In genomic region chr19:13176345-13176744, GRCh38 we compare ENCODE assay signal across 28 cellular contexts. TPM values are rescaled to one million over a fixed set of nuclear protein-coding genes. Genes with fewer than 3 reads are reported as not detected.
DNase-seq lines count a peak whose midpoint lies in the region; ATAC-seq and TF ChIP-seq lines count a peak whose summit lies in the region.
"Had no signal": no experiment of that assay in that cellular context is flagged by ENCODE, and none has a peak within 500 bp of the region (broad histone marks: within the 10 kb centered on the region; RNA-seq: fewer than 3 reads in every experiment).

No MANE protein-coding gene starts in this region.

- no peaks in the 10 kb centered on the region for H3K9me3 Mint-ChIP-seq in T-cell
- no peaks in the 10 kb centered on the region for H3K9me3 Mint-ChIP-seq in MCF 10A (ENCODE audit: unreplicated experiment)
- H3K9me3 Mint-ChIP-seq in activated CD8-positive, alpha-beta memory T cell treated with anti-CD3 and anti-CD28 coated beads, Interleukin-2, amount 10 ng/mL, durations not matched to agents 7 days and 5 days (ENCODE audit: low read depth) = no peaks in the 10 kb centered on the region
- H3K9me3 Mint-ChIP-seq: activated CD4-positive, alpha-beta T cell treated with anti-CD3 and anti-CD28 coated beads, Interleukin-2, amount 10 ng/mL, durations not matched to agents 7 days and 5 days; HFFc6; immature natural killer cell; naive B cell; stimulated activated naive CD8-positive, alpha-beta T cell treated with anti-CD3 and anti-CD28 coated beads, Interleukin-15, Interleukin-2, amounts not matched to agents 100 ng/mL and 50 ng/mL, for 24 hours had no signal

- H3K9ac ChIP-seq in smooth muscle cell (ENCODE audit: low read depth) = peak overlapping the region; percentile 35

- no peaks in the 10 kb centered on the region for H3K79me2 ChIP-seq in smooth muscle cell (ENCODE audit: low read depth)

- no TSS peak for BruUV-seq in MCF 10A (replicated peaks; lab: Mats Ljungman, UMichigan)

- 69% methylated on average over 8 of the region's 8 CpGs for WGBS in smooth muscle cell (ENCODE audit: low lambda C conversion rate)

- H3K4me1 ChIP-seq in HEK293 (ENCODE audit: control insufficient read depth, insufficient read depth, low read length) (peaks cover 7% of the 10 kb centered on the region), mucosa of descending colon (ENCODE audit: low read depth) (peaks cover 14% of the 10 kb centered on the region), smooth muscle cell (ENCODE audit: low read depth) (no peaks in the 10 kb centered on the region)

- H3K4me3 Mint-ChIP-seq in T-cell (no peak overlapping the region), MCF 10A (ENCODE audit: unreplicated experiment) (no peak overlapping the region)
- H3K4me3 Mint-ChIP-seq in activated CD8-positive, alpha-beta memory T cell treated with anti-CD3 and anti-CD28 coated beads, Interleukin-2, amount 10 ng/mL, durations not matched to agents 7 days and 5 days = no peak overlapping the region
- H3K4me3 Mint-ChIP-seq: activated CD4-positive, alpha-beta T cell treated with anti-CD3 and anti-CD28 coated beads, Interleukin-2, amount 10 ng/mL, durations not matched to agents 7 days and 5 days; HFFc6; immature natural killer cell; naive B cell; stimulated activated naive CD8-positive, alpha-beta T cell treated with anti-CD3 and anti-CD28 coated beads, Interleukin-15, Interleukin-2, amounts not matched to agents 100 ng/mL and 50 ng/mL, for 24 hours had no signal

- H4K20me1 ChIP-seq in smooth muscle cell (ENCODE audit: low read depth) = no peaks in the 10 kb centered on the region

- H3K27ac Mint-ChIP-seq in T-cell (peak overlapping the region; percentile 67 to 80), MCF 10A (ENCODE audit: low read depth, unreplicated experiment) (no peak overlapping the region)
- no peak overlapping the region for H3K27ac Mint-ChIP-seq in activated CD8-positive, alpha-beta memory T cell treated with anti-CD3 and anti-CD28 coated beads, Interleukin-2, amount 10 ng/mL, durations not matched to agents 7 days and 5 days
- H3K27ac Mint-ChIP-seq: activated CD4-positive, alpha-beta T cell treated with anti-CD3 and anti-CD28 coated beads, Interleukin-2, amount 10 ng/mL, durations not matched to agents 7 days and 5 days; HFFc6; progenitor cell of endocrine pancreas; stimulated activated naive CD8-positive, alpha-beta T cell treated with anti-CD3 and anti-CD28 coated beads, Interleukin-15, Interleukin-2, amounts not matched to agents 100 ng/mL and 50 ng/mL, for 24 hours had no signal

- H3K4me2 ChIP-seq in smooth muscle cell = no peak overlapping the region

- TF ChIP-seq CTCF in HEK293 (tag by site-specific recombination; IDR thresholded peaks at IDR 0.05) = no peak
- no peak for TF ChIP-seq CTCF in mucosa of descending colon (IDR thresholded peaks at IDR 0.05)
- no peak for TF ChIP-seq CTCF in smooth muscle cell (IDR thresholded peaks at IDR 0.05; ENCODE audit: borderline replicate concordance, insufficient read depth, poor library complexity, severe bottlenecking)
- no peak for TF ChIP-seq CTCF in MCF 10A (IDR thresholded peaks at IDR 0.05; ENCODE audit: unreplicated experiment)

- no peaks in the 10 kb centered on the region for H3K27me3 ChIP-seq in smooth muscle cell (ENCODE audit: low read depth)
- H3K27me3 ChIP-seq: adrenal gland, cardiac muscle cell, heart left ventricle, tibial artery had no signal

- H3K4me3 ChIP-seq in HEK293 (ENCODE audit: low read depth, low read length) (no peak overlapping the region), mucosa of descending colon (no peak overlapping the region), smooth muscle cell (no peak overlapping the region)
- H3K4me3 ChIP-seq: adrenal gland, cardiac muscle cell, heart left ventricle, lung, tibial artery had no signal

- H3K36me3 ChIP-seq in HEK293 (ENCODE audit: control insufficient read depth in 2 of 2, insufficient read depth in 1 of 2, low read length in 2 of 2) (no peaks in the 10 kb centered on the region), mucosa of descending colon (ENCODE audit: low read depth) (no peaks in the 10 kb centered on the region), smooth muscle cell (ENCODE audit: low read depth) (no peaks in the 10 kb centered on the region)
- H3K36me3 ChIP-seq: adrenal gland, cardiac muscle cell, heart left ventricle, tibial artery had no signal

- ATAC-seq in T-cell (replicated peaks in 1 of 4) (no peak), mucosa of descending colon (peak; percentile 42)
- ATAC-seq in activated CD8-positive, alpha-beta memory T cell treated with anti-CD3 and anti-CD28 coated beads, Interleukin-2, amount 10 ng/mL, durations not matched to agents 7 days and 5 days = no peak
- ATAC-seq: heart left ventricle had no signal

- H2AFZ ChIP-seq in smooth muscle cell (ENCODE audit: low read depth) = no peak overlapping the region

- H3F3A ChIP-seq in smooth muscle cell (ENCODE audit: low read depth) = no peaks in the 10 kb centered on the region

- peaks cover 33 to 56% (median 46%) of the 10 kb centered on the region in 3 donors for H3K4me1 Mint-ChIP-seq in T-cell
- H3K4me1 Mint-ChIP-seq in MCF 10A (ENCODE audit: insufficient read depth, unreplicated experiment) = peaks cover 8% of the 10 kb centered on the region
- H3K4me1 Mint-ChIP-seq in activated CD8-positive, alpha-beta memory T cell treated with anti-CD3 and anti-CD28 coated beads, Interleukin-2, amount 10 ng/mL, durations not matched to agents 7 days and 5 days = peaks cover 30% of the 10 kb centered on the region

- POLR2A ChIA-PET in HEK293 (lab: Yijun Ruan, JAX) = interaction anchor here (0.8 to 2.7 kb wide), 5 partner anchors 9 to 24 kb away, joined by 3 to 14 read pairs (median 5); no protein-coding TSS in a partner anchor
- POLR2A ChIA-PET in T-cell (lab: Charles Lee) = no interaction called here
- POLR2A ChIA-PET in MCF 10A (lab: Yijun Ruan, JAX) = interaction anchor here (1.2 to 1.6 kb wide), 3 partner anchors 12 to 24 kb away, joined by 3 to 9 read pairs (median 3); no protein-coding TSS in a partner anchor

- no peaks in the 10 kb centered on the region for H3K9me3 ChIP-seq in HEK293 (ENCODE audit: control insufficient read depth, insufficient read depth, low read depth, low read length)
- no peaks in the 10 kb centered on the region for H3K9me3 ChIP-seq in mucosa of descending colon
- H3K9me3 ChIP-seq in smooth muscle cell (replicated peaks; ENCODE audit: low read depth) = no peaks in the 10 kb centered on the region
- H3K9me3 ChIP-seq: adrenal gland, heart left ventricle, tibial artery had no signal

- intact Hi-C loops in mucosa of descending colon (cut with DNase I, micrococcal nuclease) = no loop called here
- intact Hi-C loops in MCF 10A (cut with micrococcal nuclease) = no loop called here

- CTCF ChIA-PET in HEK293 (lab: Yijun Ruan, JAX) = interaction anchor here (2.3 kb wide), 1 partner anchor 18 kb away, joined by 12 read pairs; no protein-coding TSS in a partner anchor
- CTCF ChIA-PET in T-cell (lab: Charles Lee) = interaction anchor here in 1 of 2 donors (0.9 kb wide), 1 partner anchor 21 kb away, joined by 5 read pairs; no protein-coding TSS in a partner anchor
- CTCF ChIA-PET in MCF 10A (lab: Yijun Ruan, JAX) = interaction anchor here (0.6 to 1.2 kb wide), 5 partner anchors 37 to 211 kb away, joined by 3 to 4 read pairs (median 3); no protein-coding TSS in a partner anchor
- CTCF ChIA-PET in activated CD8-positive, alpha-beta memory T cell treated with anti-CD3 and anti-CD28 coated beads, Interleukin-2, amount 10 ng/mL, durations not matched to agents 7 days and 5 days (lab: Charles Lee) = interaction anchor here (0.8 to 4.0 kb wide), 4 partner anchors 12 to 32 kb away, joined by 3 to 28 read pairs (median 4); no protein-coding TSS in a partner anchor

- no peaks in the 10 kb centered on the region for H3K27me3 Mint-ChIP-seq in T-cell
- H3K27me3 Mint-ChIP-seq in MCF 10A (ENCODE audit: insufficient read depth, unreplicated experiment) = no peaks in the 10 kb centered on the region
- no peaks in the 10 kb centered on the region for H3K27me3 Mint-ChIP-seq in activated CD8-positive, alpha-beta memory T cell treated with anti-CD3 and anti-CD28 coated beads, Interleukin-2, amount 10 ng/mL, durations not matched to agents 7 days and 5 days
- H3K27me3 Mint-ChIP-seq: activated CD4-positive, alpha-beta T cell treated with anti-CD3 and anti-CD28 coated beads, Interleukin-2, amount 10 ng/mL, durations not matched to agents 7 days and 5 days; naive B cell; progenitor cell of endocrine pancreas; stimulated activated naive CD8-positive, alpha-beta T cell treated with anti-CD3 and anti-CD28 coated beads, Interleukin-15, Interleukin-2, amounts not matched to agents 100 ng/mL and 50 ng/mL, for 24 hours had no signal

- H3K27ac ChIP-seq in HEK293 (ENCODE audit: extremely low read depth, low read depth, low read length) = no peak overlapping the region
- peak overlapping the region; percentile 59 for H3K27ac ChIP-seq in smooth muscle cell (ENCODE audit: low read depth)
- H3K27ac ChIP-seq: adrenal gland, cardiac muscle cell, heart left ventricle, tibial artery had no signal

- H3K36me3 Mint-ChIP-seq in T-cell (no peaks in the 10 kb centered on the region), MCF 10A (ENCODE audit: insufficient read depth, unreplicated experiment) (no peaks in the 10 kb centered on the region)
- H3K36me3 Mint-ChIP-seq in activated CD8-positive, alpha-beta memory T cell treated with anti-CD3 and anti-CD28 coated beads, Interleukin-2, amount 10 ng/mL, durations not matched to agents 7 days and 5 days = no peaks in the 10 kb centered on the region
- H3K36me3 Mint-ChIP-seq: immature natural killer cell, naive B cell had no signal

- DNase-seq in T-cell = no peak
- DNase-seq in mucosa of descending colon = no peak
- DNase-seq in smooth muscle cell (lab: John Stamatoyannopoulos, UW; ENCODE audit: unreplicated experiment) = no peak
- no peak for DNase-seq in MCF 10A (ENCODE audit: unreplicated experiment)
- DNase-seq in CD1c-positive myeloid dendritic cell (ENCODE audit: extremely low spot score) = no peak
- DNase-seq in activated CD8-positive, alpha-beta memory T cell treated with anti-CD3 and anti-CD28 coated beads, Interleukin-2, amount 10 ng/mL, durations not matched to agents 7 days and 5 days = no peak
- DNase-seq: activated CD4-positive, alpha-beta T cell treated with anti-CD3 and anti-CD28 coated beads, Interleukin-2, amount 10 ng/mL, durations not matched to agents 7 days and 5 days; activated CD8-positive, alpha-beta memory T cell treated with anti-CD3 and anti-CD28 coated beads, Interleukin-2, amount 50 U/mL, for 4 hours; activated effector memory CD4-positive, alpha-beta T cell treated with anti-CD3 and anti-CD28 coated beads, Interleukin-2, amount 50 U/mL, for 16 hours; adrenal gland; dermis blood vessel endothelial cell; GDM1; heart left ventricle; HFFc6; immature natural killer cell; MM.1S; naive B cell; NCI-H146; NCI-H748 treated with DMSO at 0.1 percent for 48 hours; SHP77 treated with DMSO at 0.1 percent for 48 hours; stimulated activated CD4-positive, alpha-beta T cell treated with anti-CD3 and anti-CD28 coated beads, Interleukin-2, amount 100 ng/mL, for 48 hours; T-helper 1 cell; tibial artery had no signal

RNA-seq across cellular contexts. Expression of gene IER2, which starts 26.1 kb away (rescaled TPM):
- total RNA-seq in T-cell (100 to 1,000 TPM; 165 to 413 (median 196) TPM), mucosa of descending colon (100 to 1,000 TPM; 101 to 117 (median 112) TPM), smooth muscle cell (113 and 118 TPM in 2 replicates), MCF 10A (2022) (63.0 and 92.3 TPM in 2 replicates)
- polyA plus RNA-seq in smooth muscle cell = 732 and 766 TPM in 2 replicates
- total RNA-seq in activated CD8-positive, alpha-beta memory T cell treated with anti-CD3 and anti-CD28 coated beads, Interleukin-2, amount 10 ng/mL, durations not matched to agents 7 days and 5 days = 100 to 1,000 TPM; 148 to 209 TPM

RNA-seq across cellular contexts. Expression of gene STX10, which starts 26.2 kb away (rescaled TPM):
- 10 to 100 TPM; 43.8 to 89.6 (median 67.3) TPM for total RNA-seq in T-cell
- 10 to 100 TPM; 48.2 to 59.7 (median 49.3) TPM for total RNA-seq in mucosa of descending colon
- total RNA-seq in smooth muscle cell = 37.6 and 59.6 TPM in 2 replicates
- polyA plus RNA-seq in smooth muscle cell = 69.1 and 83.1 TPM in 2 replicates
- total RNA-seq in MCF 10A (2022) = 35.2 and 37.9 TPM in 2 replicates
- total RNA-seq in activated CD8-positive, alpha-beta memory T cell treated with anti-CD3 and anti-CD28 coated beads, Interleukin-2, amount 10 ng/mL, durations not matched to agents 7 days and 5 days = 10 to 100 TPM; 58.6 to 70.1 TPM

RNA-seq across cellular contexts. Expression of gene NACC1, which starts 58.3 kb away (rescaled TPM):
- total RNA-seq in T-cell = 10 to 100 TPM; 23.8 to 44.9 (median 38.1) TPM
- 10 to 100 TPM; 42.2 to 58.9 (median 54.1) TPM for total RNA-seq in mucosa of descending colon
- total RNA-seq in smooth muscle cell = 34.1 and 44.6 TPM in 2 replicates
- polyA plus RNA-seq in smooth muscle cell = 9.9 and 12.8 TPM in 2 replicates
- total RNA-seq in MCF 10A (2022) = 55.9 and 67.3 TPM in 2 replicates
- 10 to 100 TPM; 82.2 to 96.0 TPM for total RNA-seq in activated CD8-positive, alpha-beta memory T cell treated with anti-CD3 and anti-CD28 coated beads, Interleukin-2, amount 10 ng/mL, durations not matched to agents 7 days and 5 days

RNA-seq across cellular contexts. Expression of gene TRMT1, which starts 59.8 kb away (rescaled TPM):
- total RNA-seq in T-cell (100 to 1,000 TPM in 2 of 5 donors, 10 to 100 TPM in 3; 68.9 to 121 (median 95.6) TPM), mucosa of descending colon (10 to 100 TPM; 26.6 to 37.9 (median 30.0) TPM), smooth muscle cell (19.1 and 21.9 TPM in 2 replicates), MCF 10A (2022) (47.5 and 63.2 TPM in 2 replicates)
- polyA plus RNA-seq in smooth muscle cell = 37.4 and 44.3 TPM in 2 replicates
- total RNA-seq in activated CD8-positive, alpha-beta memory T cell treated with anti-CD3 and anti-CD28 coated beads, Interleukin-2, amount 10 ng/mL, durations not matched to agents 7 days and 5 days = 10 to 100 TPM; 43.2 to 50.2 TPM

Comparison
In these comparisons a context has a peak if more than half of its experiments do, and no peak if none do; other contexts are left out.
1. H3K27ac Mint-ChIP-seq: peak in T-cell (2 of 2); none in MCF 10A (single experiment) and activated CD8-positive, alpha-beta memory T cell treated with anti-CD3 and anti-CD28 coated beads, Interleukin-2, amount 10 ng/mL, durations not matched to agents 7 days and 5 days (single experiment).
2. POLR2A ChIA-PET loops: an anchor here in HEK293 (0.8 to 2.7 kb wide) and MCF 10A (1.2 to 1.6 kb wide); none called in T-cell.